Comparison of ENCODE assay signal across 7 cellular contexts in the genomic region with DNA sequence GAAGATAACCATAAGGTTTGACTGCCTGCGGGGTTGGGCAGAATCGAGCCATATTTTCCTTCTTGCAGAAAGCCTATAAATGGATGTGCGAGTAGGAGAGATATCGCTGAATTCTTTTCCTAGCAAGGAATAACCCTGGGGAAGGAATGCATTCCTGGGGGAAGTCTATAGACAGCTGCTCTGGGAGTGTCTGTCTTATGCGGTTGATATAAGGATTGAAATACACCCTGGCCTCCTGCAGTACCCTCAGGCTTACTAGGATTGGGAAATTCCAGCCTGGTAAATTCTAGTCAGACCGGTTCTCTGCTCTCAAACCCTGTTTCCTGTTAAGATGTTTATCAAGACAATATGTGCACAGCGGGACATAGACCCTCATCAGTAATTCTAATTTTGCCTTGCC. TPM values are rescaled to one million over a fixed set of nuclear protein-coding genes. Genes with fewer than 3 reads are reported as not detected.
DNase-seq lines count a peak whose midpoint lies in the region; ATAC-seq, FAIRE-seq and TF ChIP-seq lines count a peak whose summit lies in the region.
"Not testable (repeated sequence)": the region's sequence is repeated elsewhere in the genome, so short reads cannot be mapped to it uniquely, and the experiment has no call there.

No MANE protein-coding gene starts in this region.

- H3K27me3 ChIP-seq in PC-3 (ENCODE audit: low read length); H1 (replicated peaks in 1 of 4; ENCODE audit: control insufficient read depth in 3 of 4, extremely low read depth in 1 of 4, insufficient read depth in 3 of 4, low read length in 3 of 4); iPS-20b (ENCODE audit: insufficient read depth, low read length): not testable (repeated sequence)

- H3K23ac ChIP-seq in H1 (ENCODE audit: insufficient read length) = not testable (repeated sequence)

- not testable (repeated sequence) for H4K91ac ChIP-seq in H1 (replicated peaks; ENCODE audit: insufficient read length, low read length)

- not testable (repeated sequence) for H3K36me3 Mint-ChIP-seq in WTC11; osteocyte (ENCODE audit: unreplicated experiment)

- not testable (repeated sequence) for H3K4me1 ChIP-seq in PC-3 (ENCODE audit: insufficient read depth, low read length)
- H3K4me1 ChIP-seq in H1 (replicated peaks in 1 of 4; ENCODE audit: control insufficient read depth in 3 of 4, insufficient read depth in 4 of 4, low read length in 3 of 4) = peaks cover 0 to 21% (median 11%) of the 10 kb centered on the region in 4 experiments; a peak in 4 of 7 replicates
- H3K4me1 ChIP-seq in iPS-20b (ENCODE audit: insufficient read depth, low read length) = peaks cover 12% of the 10 kb centered on the region; the same call in 1 of the 2 replicates

- not testable (repeated sequence) for H3K14ac ChIP-seq in H1 (ENCODE audit: insufficient read length)

- not testable (repeated sequence) for TF ChIP-seq RAD21 in H1 (IDR thresholded peaks at IDR 0.05 in 1 of 2, conservative IDR thresholded peaks at IDR 0.05 in 1 of 2; ENCODE audit: low read depth in 2 of 2, low read length in 2 of 2)

- H2BK15ac ChIP-seq in H1 (ENCODE audit: low read length) = not testable (repeated sequence)

- not testable (repeated sequence) for H3K4ac ChIP-seq in H1 (replicated peaks; ENCODE audit: insufficient read length, low read depth, low read length)

- DNase-seq in ELF-1 (ENCODE audit: low read depth, low spot score) = peak; percentile 51
- DNase-seq in LHCN-M2 (ENCODE audit: low read depth) = peak; percentile 62
- DNase-seq in PC-3 = peak; percentile 52
- DNase-seq in WTC11 (ENCODE audit: low spot score) = peak; percentile 52
- DNase-seq in H1 (ENCODE audit: low read depth in 1 of 2, low spot score in 2 of 2) = peak in 1 of 2 experiments; percentile 3
- DNase-seq in osteocyte (ENCODE audit: extremely low spot score, unreplicated experiment) = not testable (repeated sequence)

- H4K8ac ChIP-seq in H1 (ENCODE audit: extremely low read depth, insufficient read depth, low read length) = not testable (repeated sequence)

- not testable (repeated sequence) for H3K4me2 ChIP-seq in PC-3 (ENCODE audit: low read length)
- peak overlapping the region in 1 of 2 experiments; percentile 47; a peak in 3 of 4 replicates for H3K4me2 ChIP-seq in H1 (ENCODE audit: insufficient read depth in 1 of 2, low read depth in 2 of 2, low read length in 2 of 2)

- H2AFZ ChIP-seq in PC-3 (ENCODE audit: low read length); H1 (ENCODE audit: low read length): not testable (repeated sequence)

- H4K20me1 ChIP-seq in PC-3 (ENCODE audit: low read length); H1 (replicated peaks in 1 of 2; ENCODE audit: control insufficient read depth in 1 of 2, insufficient read depth in 2 of 2, low read length in 2 of 2): not testable (repeated sequence)

- H3K27ac Mint-ChIP-seq in WTC11 (peak overlapping the region; percentile 99), osteocyte (ENCODE audit: unreplicated experiment) (peak overlapping the region; percentile 54)

- H3K27ac ChIP-seq in PC-3 (ENCODE audit: low read length); iPS-20b (ENCODE audit: low read length): not testable (repeated sequence)
- H3K27ac ChIP-seq in H1 (ENCODE audit: low read depth, low read length) = 0 out of 2 replicates have a peak overlapping the region, but pooled peaks have one; percentile 42

- H3K27me3 Mint-ChIP-seq in WTC11 (ENCODE audit: low read depth); osteocyte (ENCODE audit: unreplicated experiment): not testable (repeated sequence)

- not testable (repeated sequence) for H3F3A ChIP-seq in PC-3 (ENCODE audit: low read length, unreplicated experiment)

- H2BK120ac ChIP-seq in H1 (replicated peaks; ENCODE audit: low read depth, low read length) = not testable (repeated sequence)

- H3K9me2 ChIP-seq in PC-3 (replicated peaks; ENCODE audit: low read length) = not testable (repeated sequence)

- 38% methylated on average over 7 of the region's 7 CpGs; no CpG with 5 or more reads in 1 of the 2 experiments for WGBS in H1 (ENCODE audit: extremely low coverage in 1 of 2, insufficient coverage in 1 of 2, insufficient read length in 1 of 2, insufficient replicate concordance in 2 of 2, low coverage in 1 of 2, low lambda C conversion rate in 2 of 2, missing lambda C conversion rate in 1 of 2), 2 experiments

- peak overlapping the region; percentile 76; the same call in 1 of the 2 replicates for H2BK20ac ChIP-seq in H1 (ENCODE audit: low read length)

- H3K79me2 ChIP-seq in PC-3 (ENCODE audit: low read length); H1 (ENCODE audit: control insufficient read depth in 1 of 2, insufficient read depth in 2 of 2, low read length in 2 of 2): not testable (repeated sequence)

- peak in 1 of 2 experiments; percentile 24; a peak in 1 of 3 replicates for TF ChIP-seq POLR2A in H1 (IDR thresholded peaks at IDR 0.05; ENCODE audit: control extremely low read depth in 1 of 2, low read depth in 2 of 2, low read length in 2 of 2)

- H4K5ac ChIP-seq in H1 (ENCODE audit: insufficient read length, low read depth, low read length) = not testable (repeated sequence)

- not testable (repeated sequence) for TF ChIP-seq EP300 in H1 (IDR thresholded peaks at IDR 0.05; ENCODE audit: borderline replicate concordance in 1 of 2, low read depth in 2 of 2, low read length in 2 of 2)

- H3K18ac ChIP-seq in H1 (ENCODE audit: extremely low read depth, low read length) = not testable (repeated sequence)

- not testable (repeated sequence) for H3K36me3 ChIP-seq in PC-3 (ENCODE audit: low read depth, low read length); H1 (ENCODE audit: control insufficient read depth in 2 of 4, insufficient read depth in 4 of 4, low read length in 3 of 4); iPS-20b (ENCODE audit: insufficient read depth, low read depth, low read length)

- H3K4me1 Mint-ChIP-seq in WTC11 (peaks cover 84% of the 10 kb centered on the region), osteocyte (ENCODE audit: unreplicated experiment) (peaks cover 15% of the 10 kb centered on the region)

- intact Hi-C loops in PC-3 (cut with micrococcal nuclease) = not testable (repeated sequence)

- H3K79me1 ChIP-seq in H1 (ENCODE audit: low read depth, low read length) = not testable (repeated sequence)

- not testable (repeated sequence) for TF ChIP-seq CTCF in PC-3 (conservative IDR thresholded peaks at IDR 0.05; ENCODE audit: low read depth, low read length); WTC11 (IDR thresholded peaks at IDR 0.05); H1 (IDR thresholded peaks at IDR 0.05; ENCODE audit: control extremely low read depth in 1 of 3, insufficient read depth in 1 of 3, low read depth in 1 of 3, low read length in 3 of 3); osteocyte (IDR thresholded peaks at IDR 0.05)

- H2AK5ac ChIP-seq in H1 (ENCODE audit: low read depth, low read length) = not testable (repeated sequence)

- peak overlapping the region; percentile 59 for H3K4me3 Mint-ChIP-seq in WTC11
- H3K4me3 Mint-ChIP-seq in osteocyte (ENCODE audit: unreplicated experiment) = not testable (repeated sequence)

- H3K23me2 ChIP-seq in H1 (ENCODE audit: low read depth, low read length) = not testable (repeated sequence)

- H2BK5ac ChIP-seq in H1 (ENCODE audit: low read depth, low read length) = peak overlapping the region; percentile 53; the same call in 1 of the 2 replicates

- not testable (repeated sequence) for H3K9ac ChIP-seq in PC-3 (ENCODE audit: low read length); H1 (replicated peaks in 1 of 4; ENCODE audit: extremely low read depth in 1 of 4, low read depth in 3 of 4, low read length in 3 of 4)
- H3K9ac ChIP-seq in iPS-20b (ENCODE audit: low read depth, low read length) = peak overlapping the region; percentile 1; the same call in 1 of the 2 replicates

- H3K9me3 Mint-ChIP-seq in WTC11 = not testable (repeated sequence)
- H3K9me3 Mint-ChIP-seq in osteocyte (ENCODE audit: unreplicated experiment) = peaks cover 10% of the 10 kb centered on the region

- POLR2A ChIA-PET in PC-3 (lab: Charles Lee; ENCODE audit: unreplicated experiment); WTC11 (lab: Charles Lee): not testable (repeated sequence)
- POLR2A ChIA-PET in H1 (lab: Charles Lee; ENCODE audit: partially characterized antibody) = interaction anchor here (0.9 to 2.9 kb wide), 4 partner anchors 9 to 158 kb away, joined by 3 to 13 read pairs (median 5); a partner anchor contains a TSS

- H3K56ac ChIP-seq in H1 (replicated peaks; ENCODE audit: insufficient read length, low read depth, low read length) = not testable (repeated sequence)

- not testable (repeated sequence) for BruUV-seq in PC-3 (replicated peaks; lab: Mats Ljungman, UMichigan)

- H3K9me3 ChIP-seq in PC-3 (ENCODE audit: low read length); H1 (ENCODE audit: insufficient read depth in 2 of 2, low read depth in 1 of 2, low read length in 1 of 2); iPS-20b (ENCODE audit: insufficient read depth, low read depth, low read length): not testable (repeated sequence)

- not testable (repeated sequence) for H2BK12ac ChIP-seq in H1 (ENCODE audit: low read depth, low read length)

- ATAC-seq in PC-3, WTC11: not testable (repeated sequence)

- H3K4me3 ChIP-seq in PC-3 (ENCODE audit: low read length); iPS-20b (ENCODE audit: low read length): not testable (repeated sequence)
- peak overlapping the region in 3 of 4 experiments; percentile 11 to 40 (median 12); a peak in 3 of 8 replicates for H3K4me3 ChIP-seq in H1 (ENCODE audit: extremely low read depth in 1 of 4, insufficient read depth in 2 of 4, low read depth in 3 of 4, low read length in 4 of 4)

- not testable (repeated sequence) for FAIRE-seq in H1 (lab: Jason Lieb, UNC)

- CTCF ChIA-PET in PC-3 (lab: Charles Lee) = not testable (repeated sequence)
- CTCF ChIA-PET in WTC11 (lab: Charles Lee) = interaction anchor here (1.2 kb wide), 1 partner anchor 12 kb away, joined by 10 read pairs; no protein-coding TSS in a partner anchor
- CTCF ChIA-PET in H1 (lab: Charles Lee; ENCODE audit: partially characterized antibody) = interaction anchor here (1.2 to 2.3 kb wide), 2 partner anchors 12 to 13 kb away, joined by 3 to 7 read pairs; no protein-coding TSS in a partner anchor

RNA-seq across cellular contexts. Expression of a gene that starts 5.5 kb away (rescaled TPM):
- total RNA-seq in LHCN-M2 (2014; rRNA removed) (3.0 and 3.1 TPM in 2 replicates), PC-3 (2014; rRNA removed) (1.7 and 2.3 TPM in 2 replicates), WTC11 (2021) (0.48 to 0.94 TPM (median 0.62 TPM) in 3 replicates), osteocyte (4.9 and 5.9 TPM in 2 replicates)
- polyA plus RNA-seq in LHCN-M2 (2012) = 1.5 TPM
- 0.71 and 1.1 TPM in 2 replicates for total RNA-seq in H1 (2021; fragmentation: NEBNext Ultra II Directional; extraction: Animal tissue kit (Norgen Biotek cat#: 25700))
- 0.22 and 0.62 TPM in 2 replicates for polyA plus RNA-seq in H1 (2011; rRNA removed)
- 0.61 TPM for polyA plus RNA-seq in H1 (2011; cell fraction: cytosol; rRNA removed)
- polyA plus RNA-seq in H1 (2011; cell fraction: nucleus; rRNA removed) = 0.81 TPM
- polyA plus RNA-seq in H1 (2012, experiment 1 of 2) = 0.70 to 1.1 TPM (median 0.90 TPM) in 4 replicates
- not detected for polyA plus RNA-seq in H1 (2012, experiment 2 of 2)
- polyA plus RNA-seq in H1 (2013, experiment 1 of 2) = 0.79 TPM
- polyA plus RNA-seq in H1 (2013, experiment 2 of 2) = 0.66 TPM
- 0.60 and 2.4 TPM in 2 replicates for polyA minus RNA-seq in H1 (2011; rRNA and poly(A)+ RNA removed)
- 0.59 TPM for polyA minus RNA-seq in H1 (2011; cell fraction: cytosol; rRNA and poly(A)+ RNA removed)
- polyA minus RNA-seq in H1 (2011; cell fraction: nucleus; rRNA and poly(A)+ RNA removed) = 2.8 TPM
